ENCODE assay signal across 1 cellular context in genomic region chr2:165868211-165868610, GRCh38.
TF ChIP-seq lines count a peak whose summit lies in the region.

No MANE protein-coding gene starts in this region.

TF ChIP-seq in HEK293, 187 proteins besides CTCF, POLR2A, EP300 and RAD21 (continued from another document):
- TF ChIP-seq, protein P1, sequence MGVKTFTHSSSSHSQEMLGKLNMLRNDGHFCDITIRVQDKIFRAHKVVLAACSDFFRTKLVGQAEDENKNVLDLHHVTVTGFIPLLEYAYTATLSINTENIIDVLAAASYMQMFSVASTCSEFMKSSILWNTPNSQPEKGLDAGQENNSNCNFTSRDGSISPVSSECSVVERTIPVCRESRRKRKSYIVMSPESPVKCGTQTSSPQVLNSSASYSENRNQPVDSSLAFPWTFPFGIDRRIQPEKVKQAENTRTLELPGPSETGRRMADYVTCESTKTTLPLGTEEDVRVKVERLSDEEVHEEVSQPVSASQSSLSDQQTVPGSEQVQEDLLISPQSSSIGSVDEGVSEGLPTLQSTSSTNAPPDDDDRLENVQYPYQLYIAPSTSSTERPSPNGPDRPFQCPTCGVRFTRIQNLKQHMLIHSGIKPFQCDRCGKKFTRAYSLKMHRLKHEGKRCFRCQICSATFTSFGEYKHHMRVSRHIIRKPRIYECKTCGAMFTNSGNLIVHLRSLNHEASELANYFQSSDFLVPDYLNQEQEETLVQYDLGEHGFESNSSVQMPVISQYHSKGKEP (tag by site-specific recombination; IDR thresholded peaks at IDR 0.05), result peak; percentile 69; the same call in 1 of the 2 replicates
- TF ChIP-seq ZNF791 (tag by site-specific recombination; IDR thresholded peaks at IDR 0.05) (no peak), ZNF596 (tag by site-specific recombination; IDR thresholded peaks at IDR 0.05) (no peak), ZNF777 (tag by site-specific recombination; IDR thresholded peaks at IDR 0.05; ENCODE audit: borderline replicate concordance) (no peak)
